In the genomic region with DNA sequence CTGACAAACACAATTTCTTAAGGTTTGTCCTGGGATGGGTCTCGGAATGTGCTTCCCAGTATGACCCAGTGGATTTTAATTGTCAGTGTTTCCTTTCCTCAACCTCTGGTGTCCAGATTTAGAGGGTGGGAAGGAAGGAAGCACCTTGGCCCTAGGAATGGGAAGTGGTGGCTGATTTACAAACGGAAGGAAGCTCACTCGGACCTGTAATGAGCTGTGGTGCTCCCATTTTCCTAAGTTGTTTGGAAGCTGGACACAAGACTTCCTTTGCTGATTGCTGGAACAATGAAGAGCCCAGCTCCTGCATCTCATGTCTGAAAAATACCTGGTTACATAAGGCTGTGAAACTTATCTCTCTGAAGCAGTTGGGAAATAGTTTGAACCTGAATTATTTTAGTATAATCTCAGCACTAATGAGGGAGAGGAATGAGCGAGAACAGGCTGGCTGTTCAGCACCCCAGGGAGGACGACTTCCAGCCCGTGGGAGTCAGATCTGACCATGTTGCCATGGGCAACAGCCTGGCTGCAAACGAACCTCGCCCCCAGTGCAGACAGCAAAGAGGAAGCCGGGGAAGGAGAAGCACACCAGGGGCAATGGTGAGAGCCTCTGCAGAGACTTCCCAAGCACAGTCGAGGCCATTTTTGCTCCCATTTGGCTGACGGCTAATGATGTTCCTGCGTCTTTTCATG, we compare ENCODE assay signal across 11 cellular contexts.
A peak's percentile ranks its signal among the peaks of the same experiment; 100 is the strongest.
DNase-seq lines count a peak whose midpoint lies in the region; ATAC-seq and TF ChIP-seq lines count a peak whose summit lies in the region.
"Had no signal": no experiment of that assay in that cellular context is flagged by ENCODE, and none has a peak within 500 bp of the region (broad histone marks: within the 10 kb centered on the region; RNA-seq: fewer than 3 reads in every experiment).

No MANE protein-coding gene starts in this region.

- no peaks in the 10 kb centered on the region for H4K20me1 ChIP-seq in H9 (ENCODE audit: control insufficient read depth, insufficient read depth, insufficient read length)

- H2AK5ac ChIP-seq in H9 (ENCODE audit: insufficient read length, low read length): no peak overlapping the region

- no peak for TF ChIP-seq CTCF in H9 (conservative IDR thresholded peaks at IDR 0.05)

- H2BK15ac ChIP-seq in H9 (ENCODE audit: low read depth, low read length): no peak overlapping the region

- intact Hi-C loops in right cardiac atrium (cut with DNase I): no loop called here

- no peaks in the 10 kb centered on the region for H3K4me1 ChIP-seq in H9 (ENCODE audit: insufficient read depth, low read length)
- no peaks in the 10 kb centered on the region for H3K4me1 ChIP-seq in right cardiac atrium (ENCODE audit: control insufficient read depth, insufficient read depth, low read length)

- H3K27me3 ChIP-seq in H9 (ENCODE audit: insufficient read depth, low read length) (no peaks in the 10 kb centered on the region), right cardiac atrium (ENCODE audit: control insufficient read depth, insufficient read depth) (no peaks in the 10 kb centered on the region)

- no peak overlapping the region for H3K4me3 ChIP-seq in right cardiac atrium (ENCODE audit: low read length)

- peaks cover 2% of the 10 kb centered on the region; the same call in 1 of the 2 replicates for H3K27me3 Mint-ChIP-seq in H9 (ENCODE audit: low read depth)

- peaks cover 8 to 18% (median 10%) of the 10 kb centered on the region in 3 experiments for H3K36me3 Mint-ChIP-seq in H9 (ENCODE audit: insufficient read depth in 1 of 3, low read depth in 3 of 3)

- H4K8ac ChIP-seq in H9 (replicated peaks; ENCODE audit: insufficient read length, low read depth, low read length): no peak overlapping the region

- no peak overlapping the region for H2BK12ac ChIP-seq in H9 (ENCODE audit: insufficient read length, low read depth, low read length)

- no peak overlapping the region for H4K91ac ChIP-seq in H9 (ENCODE audit: insufficient read length, low read depth, low read length)

- H3K27ac Mint-ChIP-seq in H9: peak overlapping the region in 2 of 3 experiments; percentile 2 to 12; a peak in 1 of 7 replicates

- DNase-seq in H9: peak; percentile 57
- DNase-seq in UCSD-AML1 (lab: John Stamatoyannopoulos, UW; ENCODE audit: unreplicated experiment): peak; percentile 30
- DNase-seq in right cardiac atrium: peak; percentile 48 to 73 (median 72)
- DNase-seq in occipital lobe (lab: John Stamatoyannopoulos, UW): peak; percentile 62
- no peak for DNase-seq in EL
- DNase-seq in NCI-H187 (lab: John Stamatoyannopoulos, UW): no peak
- DNase-seq in HK-2 (ENCODE audit: unreplicated experiment): no peak
- DNase-seq: activated CD4-positive, alpha-beta T cell treated with anti-CD3 and anti-CD28 coated beads for 1 hour; NCI-H1092 had no signal

- no peak overlapping the region for H3K14ac ChIP-seq in H9 (ENCODE audit: insufficient read depth, low read length)

- ATAC-seq in right cardiac atrium (peak in 1 of 2 donors; percentile 53), GM19463 (IDR thresholded peaks at IDR 0.05; ENCODE audit: unreplicated experiment) (no peak)
- ATAC-seq: HCT116 had no signal

- no peak overlapping the region for H3T11ph ChIP-seq in H9 (ENCODE audit: low read length)

- no peak overlapping the region for H3K56ac ChIP-seq in H9 (ENCODE audit: insufficient read length, low read depth, low read length)

- H3K4me2 ChIP-seq in H9 (ENCODE audit: insufficient read depth, insufficient read length, low read length): no peak overlapping the region

- H3K23me2 ChIP-seq in H9 (ENCODE audit: insufficient read length, low read depth, low read length, poor library complexity, severe bottlenecking): no peaks in the 10 kb centered on the region

- H2AFZ ChIP-seq in H9 (ENCODE audit: low read length): no peak overlapping the region

- WGBS in H9 (ENCODE audit: extremely low coverage, insufficient read length, low lambda C conversion rate): no CpG with 5 or more reads among the region's 12 CpGs
- 18% methylated on average over 12 of the region's 12 CpGs for WGBS in right cardiac atrium

- no peaks in the 10 kb centered on the region for H3K9me3 ChIP-seq in H9 (ENCODE audit: control insufficient read depth, low read depth, low read length)
- H3K9me3 ChIP-seq in right cardiac atrium (ENCODE audit: control insufficient read depth, low read length): no peaks in the 10 kb centered on the region

- H2BK20ac ChIP-seq in H9 (ENCODE audit: low read depth, low read length, poor library complexity, severe bottlenecking): no peak overlapping the region

- no peak overlapping the region for H3K4ac ChIP-seq in H9 (ENCODE audit: low read depth, low read length)

- H4K5ac ChIP-seq in H9 (ENCODE audit: insufficient read length, low read depth, low read length): no peak overlapping the region

- H2BK5ac ChIP-seq in H9 (ENCODE audit: insufficient read length, low read length): no peak overlapping the region

- H3K23ac ChIP-seq in H9 (ENCODE audit: insufficient read length, low read depth, low read length): no peak overlapping the region

- no peaks in the 10 kb centered on the region for H3K79me2 ChIP-seq in H9 (ENCODE audit: insufficient read depth, low read length)

- peaks cover 9 to 14% of the 10 kb centered on the region in 2 experiments; a peak in 4 of 5 replicates for H3K9me3 Mint-ChIP-seq in H9

- H3K4me1 Mint-ChIP-seq in H9: peaks cover 16 to 27% of the 10 kb centered on the region in 2 experiments

- no peak overlapping the region for H3K9ac ChIP-seq in H9 (ENCODE audit: extremely low read depth, insufficient read length, low read length)

- H3K18ac ChIP-seq in H9 (ENCODE audit: insufficient read length, low read depth, low read length): no peak overlapping the region

- H2BK120ac ChIP-seq in H9 (ENCODE audit: low read depth, low read length, poor library complexity, severe bottlenecking): no peak overlapping the region

- H3K4me3 Mint-ChIP-seq in H9: no peak overlapping the region

- H3K27ac ChIP-seq in H9 (ENCODE audit: insufficient read length, low read depth, low read length) (no peak overlapping the region), right cardiac atrium (ENCODE audit: low read length) (no peak overlapping the region)

- no peaks in the 10 kb centered on the region for H3K79me1 ChIP-seq in H9 (ENCODE audit: insufficient read depth, low read depth, low read length, poor library complexity, severe bottlenecking)

Comparison
In these comparisons a context has a peak if more than half of its experiments do, and no peak if none do; other contexts are left out.
1. DNase-seq: peak in H9 (single experiment), UCSD-AML1 (single experiment), right cardiac atrium (3 of 3) and occipital lobe (single experiment); none in EL (single experiment), NCI-H187 (0 of 2) and HK-2 (single experiment).